Comparison of ENCODE assay signal across 13 cellular contexts in the genomic region with DNA sequence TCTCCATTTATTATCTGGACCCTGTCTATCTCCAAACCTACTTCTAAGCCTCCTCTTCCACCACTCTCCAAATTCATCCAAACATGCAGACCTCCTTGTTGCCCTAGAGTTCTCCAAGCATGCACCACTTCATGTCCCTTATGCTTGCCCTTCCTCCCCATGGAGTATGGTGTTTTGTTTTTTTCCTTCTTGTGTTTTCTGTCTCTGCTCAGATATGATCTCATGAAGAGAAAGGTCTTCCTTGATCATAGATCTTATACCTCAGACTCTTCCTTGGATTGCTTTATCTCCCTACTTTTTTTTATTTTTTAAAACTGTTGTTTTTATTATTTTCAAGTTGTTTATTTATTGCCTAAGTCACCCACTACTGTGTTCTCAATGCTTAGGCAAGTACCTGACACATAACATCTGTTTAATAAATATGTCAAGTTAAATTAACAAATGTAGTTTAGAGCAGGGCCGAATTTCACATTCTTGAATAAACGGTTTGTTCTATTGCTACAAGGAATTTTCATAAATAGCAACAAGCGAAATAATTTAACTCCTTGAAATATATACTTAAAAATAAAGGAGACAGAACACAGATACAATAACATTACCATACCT.
DNase-seq lines count a peak whose midpoint lies in the region; ATAC-seq, FAIRE-seq and TF ChIP-seq lines count a peak whose summit lies in the region.
"Had no signal": no experiment of that assay in that cellular context is flagged by ENCODE, and none has a peak within 500 bp of the region (broad histone marks: within the 10 kb centered on the region; RNA-seq: fewer than 3 reads in every experiment).

No MANE protein-coding gene starts in this region.

- peaks cover 10% of the 10 kb centered on the region for H3K4me1 ChIP-seq in endothelial cell of umbilical vein (ENCODE audit: control insufficient read depth, extremely low read depth, insufficient read depth, low read length)
- H3K4me1 ChIP-seq in colonic mucosa, result no peaks in the 10 kb centered on the region
- H3K4me1 ChIP-seq: adrenal gland, spleen had no signal

- POLR2A ChIA-PET in endothelial cell of umbilical vein (lab: Charles Lee), result no interaction called here

- no peaks in the 10 kb centered on the region for H3K9me3 Mint-ChIP-seq in osteocyte (ENCODE audit: unreplicated experiment)
- H3K9me3 Mint-ChIP-seq: CD8-positive, alpha-beta T cell; endodermal cell; H9 had no signal

- H4K20me1 ChIP-seq in endothelial cell of umbilical vein (replicated peaks; ENCODE audit: control insufficient read depth, extremely low read depth, insufficient read depth, low read length), result no peaks in the 10 kb centered on the region

- peaks cover 72% of the 10 kb centered on the region for H3K4me1 Mint-ChIP-seq in osteocyte (ENCODE audit: unreplicated experiment)

- no TSS peak for BruUV-seq in endothelial cell of umbilical vein (replicated peaks; lab: Mats Ljungman, UMichigan)

- peak overlapping the region; percentile 35 for H3K4me2 ChIP-seq in endothelial cell of umbilical vein (ENCODE audit: insufficient read depth, low read length)

- FAIRE-seq in endothelial cell of umbilical vein (lab: Jason Lieb, UNC), result no peak

- CTCF ChIA-PET in endothelial cell of umbilical vein (lab: Charles Lee), result interaction anchor here (0.9 to 1.7 kb wide), 7 partner anchors 10 to 184 kb away, joined by 3 to 7 read pairs (median 3); no protein-coding TSS in a partner anchor

- H3K9ac ChIP-seq in endothelial cell of umbilical vein (replicated peaks; ENCODE audit: extremely low read depth, insufficient read depth, low read length) (no peak overlapping the region), colonic mucosa (ENCODE audit: low read depth in 2 of 2, low read length in 2 of 2) (no peak overlapping the region)

- H3K9me1 ChIP-seq in endothelial cell of umbilical vein (replicated peaks; ENCODE audit: control insufficient read depth, extremely low read depth, insufficient read depth, low read length), result no peaks in the 10 kb centered on the region

- H3K9me3 ChIP-seq in endothelial cell of umbilical vein (replicated peaks; ENCODE audit: control insufficient read depth, insufficient read depth, low read length) (no peaks in the 10 kb centered on the region), colonic mucosa (no peaks in the 10 kb centered on the region)
- H3K9me3 ChIP-seq: adrenal gland, spleen had no signal

- H3K4me3 Mint-ChIP-seq in osteocyte (ENCODE audit: unreplicated experiment), result peak overlapping the region; percentile 30
- H3K4me3 Mint-ChIP-seq: CD8-positive, alpha-beta T cell; endodermal cell; H9 had no signal

- intact Hi-C loops in endothelial cell of umbilical vein (cut with micrococcal nuclease), result no loop called here
- intact Hi-C loops in colonic mucosa (cut with DNase I), result no loop called here

- no peaks in the 10 kb centered on the region for H3K79me2 ChIP-seq in endothelial cell of umbilical vein (ENCODE audit: control insufficient read depth, insufficient read depth, low read length)

- H3K27me3 ChIP-seq in endothelial cell of umbilical vein (ENCODE audit: control insufficient read depth in 2 of 2, insufficient read depth in 2 of 2, low read length in 2 of 2), result no peaks in the 10 kb centered on the region
- H3K27me3 ChIP-seq in colonic mucosa, result no peaks in the 10 kb centered on the region
- H3K27me3 ChIP-seq: adrenal gland, spleen had no signal

- H3K27me3 Mint-ChIP-seq in osteocyte (ENCODE audit: unreplicated experiment), result no peaks in the 10 kb centered on the region

- TF ChIP-seq CTCF in endothelial cell of umbilical vein (IDR thresholded peaks at IDR 0.05; ENCODE audit: extremely low read depth in 1 of 2, insufficient read depth in 1 of 2, low read depth in 1 of 2, low read length in 2 of 2) (no peak), osteocyte (IDR thresholded peaks at IDR 0.05) (no peak), colonic mucosa (IDR thresholded peaks at IDR 0.05) (no peak)

- DNase-seq in endothelial cell of umbilical vein (ENCODE audit: low read depth, low spot score) (no peak), osteocyte (ENCODE audit: extremely low spot score, unreplicated experiment) (no peak), RPMI8226 (no peak), NCI-H2196 (lab: John Stamatoyannopoulos, UW; ENCODE audit: unreplicated experiment) (no peak), colonic mucosa (no peak)
- DNase-seq: CD8-positive, alpha-beta T cell; endodermal cell; H9 had no signal

- H3K36me3 ChIP-seq in endothelial cell of umbilical vein (ENCODE audit: control insufficient read depth in 2 of 2, extremely low read depth in 1 of 2, insufficient read depth in 2 of 2, low read length in 2 of 2) (no peaks in the 10 kb centered on the region), colonic mucosa (no peaks in the 10 kb centered on the region)
- H3K36me3 ChIP-seq: adrenal gland, spleen had no signal

- H3K4me3 ChIP-seq in endothelial cell of umbilical vein (replicated peaks in 1 of 3; ENCODE audit: insufficient read depth in 1 of 3, low read depth in 1 of 3, low read length in 3 of 3) (no peak overlapping the region), colonic mucosa (no peak overlapping the region)
- H3K4me3 ChIP-seq: adrenal gland, spleen had no signal

- ATAC-seq in GM18861 (IDR thresholded peaks at IDR 0.05; ENCODE audit: unreplicated experiment), result peak; percentile 3
- peak; percentile 23 for ATAC-seq in HG03342 (IDR thresholded peaks at IDR 0.05; ENCODE audit: unreplicated experiment)
- ATAC-seq in GM19455 (IDR thresholded peaks at IDR 0.05; ENCODE audit: unreplicated experiment), result no peak
- ATAC-seq: CD8-positive, alpha-beta T cell had no signal

- peak overlapping the region; percentile 90 for H3K27ac Mint-ChIP-seq in osteocyte (ENCODE audit: unreplicated experiment)
- H3K27ac Mint-ChIP-seq: CD8-positive, alpha-beta T cell; endodermal cell had no signal

- H2AFZ ChIP-seq in endothelial cell of umbilical vein (ENCODE audit: low read depth, low read length), result peak overlapping the region; percentile 90

- dilution Hi-C loops in endothelial cell of umbilical vein (cut with MboI; ENCODE audit: extremely low pct_ligation_motif_present, low sequenced_read_pairs), result no loop called here

- no peak overlapping the region for H3K27ac ChIP-seq in endothelial cell of umbilical vein (ENCODE audit: insufficient read depth, low read depth, low read length)
- H3K27ac ChIP-seq in colonic mucosa, result no peak overlapping the region

- no peak for TF ChIP-seq POLR2A in endothelial cell of umbilical vein (IDR thresholded peaks at IDR 0.05; ENCODE audit: low read depth, low read length)

- peaks cover 5% of the 10 kb centered on the region for H3K36me3 Mint-ChIP-seq in osteocyte (ENCODE audit: unreplicated experiment)
- H3K36me3 Mint-ChIP-seq: CD8-positive, alpha-beta T cell had no signal

TF ChIP-seq in endothelial cell of umbilical vein, 7 proteins besides CTCF, POLR2A, EP300 and RAD21:
- TF ChIP-seq, protein P1, sequence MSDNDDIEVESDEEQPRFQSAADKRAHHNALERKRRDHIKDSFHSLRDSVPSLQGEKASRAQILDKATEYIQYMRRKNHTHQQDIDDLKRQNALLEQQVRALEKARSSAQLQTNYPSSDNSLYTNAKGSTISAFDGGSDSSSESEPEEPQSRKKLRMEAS (IDR thresholded peaks at IDR 0.05; ENCODE audit: insufficient read depth, insufficient read length), result no peak
- no peak for TF ChIP-seq POLR2AphosphoS5 (IDR thresholded peaks at IDR 0.05; ENCODE audit: insufficient read depth, low read depth, low read length)
- TF ChIP-seq GATA2 (IDR thresholded peaks at IDR 0.05; ENCODE audit: insufficient read depth, insufficient read length, low read depth, low read length), result no peak
- no peak for TF ChIP-seq JUN (IDR thresholded peaks at IDR 0.05; ENCODE audit: borderline replicate concordance, insufficient read depth, insufficient read length, low read depth)
